10 cellular contexts compared by ENCODE assay signal in genomic region chr6:147063469-147064031, GRCh38.
DNase-seq lines count a peak whose midpoint lies in the region; TF ChIP-seq lines count a peak whose summit lies in the region.
"Had no signal": no experiment of that assay in that cellular context is flagged by ENCODE, and none has a peak within 500 bp of the region (broad histone marks: within the 10 kb centered on the region; RNA-seq: fewer than 3 reads in every experiment).

No MANE protein-coding gene starts in this region.

- H4K91ac ChIP-seq in mesenchymal stem cell (ENCODE audit: low read length) = no peak overlapping the region

- H3K27me3 ChIP-seq in MG63 (no peaks in the 10 kb centered on the region), mesenchymal stem cell (ENCODE audit: control insufficient read depth in 1 of 2, insufficient read depth in 1 of 2, low read length in 2 of 2) (no peaks in the 10 kb centered on the region), ovary (no peaks in the 10 kb centered on the region)

- no peak for TF ChIP-seq EP300 in ovary (IDR thresholded peaks at IDR 0.05)

- no peak overlapping the region for H3K4me2 ChIP-seq in mesenchymal stem cell (ENCODE audit: low read length, poor library complexity, severe bottlenecking)

- no peak overlapping the region for H3K18ac ChIP-seq in mesenchymal stem cell (ENCODE audit: low read depth in 1 of 2, low read length in 2 of 2)

- no peak overlapping the region for H2AK5ac ChIP-seq in mesenchymal stem cell (ENCODE audit: low read length, severe bottlenecking)

- H3K9ac ChIP-seq in mesenchymal stem cell (ENCODE audit: low read length) = no peak overlapping the region

- H3K4me1 ChIP-seq in mesenchymal stem cell (ENCODE audit: control insufficient read depth, insufficient read depth, low read depth, low read length) (peaks cover 5% of the 10 kb centered on the region), ovary (ENCODE audit: insufficient read depth) (no peaks in the 10 kb centered on the region)

- H2BK15ac ChIP-seq in mesenchymal stem cell (ENCODE audit: low read depth, poor library complexity, severe bottlenecking) = no peak overlapping the region

- no peak for TF ChIP-seq POLR2A in ovary (IDR thresholded peaks at IDR 0.05)

- no peak overlapping the region for H2AFZ ChIP-seq in mesenchymal stem cell (ENCODE audit: low read depth, low read length)

- H3K36me3 ChIP-seq in MG63 (no peaks in the 10 kb centered on the region), mesenchymal stem cell (ENCODE audit: control insufficient read depth in 1 of 2, insufficient read depth in 2 of 2, low read depth in 1 of 2, low read length in 2 of 2) (no peaks in the 10 kb centered on the region), ovary (no peaks in the 10 kb centered on the region)

- DNase-seq in AG20443 (ENCODE audit: low spot score) = peak; percentile 73
- peak; percentile 49 for DNase-seq in MG63
- peak; percentile 61 for DNase-seq in choroid plexus epithelial cell (ENCODE audit: low read depth)
- peak; percentile 78 for DNase-seq in mesenchymal stem cell
- no peak for DNase-seq in SK-N-DZ (ENCODE audit: low spot score)
- DNase-seq in NCI-H1694 treated with DMSO at 0.1 percent for 48 hours (lab: John Stamatoyannopoulos, UW) = no peak
- no peak for DNase-seq in ovary
- no peak for DNase-seq in activated effector memory CD4-positive, alpha-beta T cell treated with Interleukin-2 at 50 U/mL for 16 hours
- DNase-seq: NCI-H1436, T-helper 9 cell had no signal

- no peak overlapping the region for H2BK12ac ChIP-seq in mesenchymal stem cell (ENCODE audit: low read length in 2 of 2)

- no peak overlapping the region for H3K4ac ChIP-seq in mesenchymal stem cell (ENCODE audit: low read depth in 1 of 2, low read length in 2 of 2)

- H3K9me3 ChIP-seq in MG63 = peaks cover 4% of the 10 kb centered on the region; the same call in 1 of the 2 replicates
- no peaks in the 10 kb centered on the region for H3K9me3 ChIP-seq in mesenchymal stem cell (ENCODE audit: control insufficient read depth, low read length)
- no peaks in the 10 kb centered on the region for H3K9me3 ChIP-seq in ovary

- no peak overlapping the region for H3K23ac ChIP-seq in mesenchymal stem cell (ENCODE audit: low read length in 2 of 2)

- WGBS in mesenchymal stem cell = 83% methylated on average over 1 of the region's 1 CpG
- 96 to 100% (median 97%) methylated on average over 1 of the region's 1 CpG for WGBS in ovary, 3 donors

- H3K4me3 ChIP-seq in MG63 = no peak overlapping the region
- H3K4me3 ChIP-seq in choroid plexus epithelial cell (ENCODE audit: low read depth, low read length) = no peak overlapping the region
- peak overlapping the region in 1 of 2 experiments; percentile 13 for H3K4me3 ChIP-seq in mesenchymal stem cell (ENCODE audit: insufficient read depth in 1 of 2, low read depth in 1 of 2, low read length in 2 of 2)
- no peak overlapping the region for H3K4me3 ChIP-seq in ovary

- no peaks in the 10 kb centered on the region for H3K79me1 ChIP-seq in mesenchymal stem cell (replicated peaks; ENCODE audit: low read length, poor library complexity, severe bottlenecking)

- H2BK5ac ChIP-seq in mesenchymal stem cell (ENCODE audit: low read depth, low read length, poor library complexity, severe bottlenecking) = no peak overlapping the region

- H2BK120ac ChIP-seq in mesenchymal stem cell (ENCODE audit: low read depth, low read length) = no peak overlapping the region

- peak overlapping the region; percentile 55 for H3K27ac ChIP-seq in mesenchymal stem cell (ENCODE audit: low read length, poor library complexity, severe bottlenecking)
- no peak overlapping the region for H3K27ac ChIP-seq in ovary

- H3K14ac ChIP-seq in mesenchymal stem cell (ENCODE audit: low read length in 2 of 2) = no peak overlapping the region

- TF ChIP-seq CTCF in choroid plexus epithelial cell (conservative IDR thresholded peaks at IDR 0.05; ENCODE audit: low read depth, low read length) = no peak
- no peak for TF ChIP-seq CTCF in ovary (IDR thresholded peaks at IDR 0.05)

- intact Hi-C loops in ovary (cut with DNase I) = no loop called here

- H4K8ac ChIP-seq in mesenchymal stem cell (ENCODE audit: low read length) = no peak overlapping the region

Comparison
In these comparisons a context has a peak if more than half of its experiments do, and no peak if none do; other contexts are left out.
1. DNase-seq: peak in AG20443 (single experiment), MG63 (single experiment), choroid plexus epithelial cell (single experiment) and mesenchymal stem cell (single experiment); none in SK-N-DZ (single experiment), NCI-H1694 treated with DMSO at 0.1 percent for 48 hours (single experiment), ovary (0 of 5) and activated effector memory CD4-positive, alpha-beta T cell treated with Interleukin-2 at 50 U/mL for 16 hours (single experiment).